In the genomic region with DNA sequence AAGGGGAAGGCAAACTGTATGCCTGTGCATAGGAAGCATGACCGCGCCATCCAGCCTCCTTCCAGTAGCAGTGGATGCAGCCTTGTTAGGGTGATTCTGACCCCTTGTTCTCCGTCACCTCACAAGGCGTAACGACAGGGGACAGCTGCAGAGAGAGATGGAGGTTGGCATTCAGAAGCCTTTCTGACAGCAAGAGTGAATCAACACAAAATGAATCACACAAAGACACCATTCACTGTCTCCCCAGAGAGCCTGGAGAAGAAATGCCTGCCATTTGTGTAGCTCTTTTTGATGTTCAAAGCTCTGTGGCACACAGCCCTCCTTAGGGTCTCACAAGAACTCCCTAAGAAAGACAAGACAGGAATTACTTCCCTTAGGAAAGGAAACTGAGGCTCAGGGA, we compare ENCODE assay signal across 20 cellular contexts.
A peak's percentile ranks its signal among the peaks of the same experiment; 100 is the strongest.
DNase-seq lines count a peak whose midpoint lies in the region; FAIRE-seq and TF ChIP-seq lines count a peak whose summit lies in the region.
"Had no signal": no experiment of that assay in that cellular context is flagged by ENCODE, and none has a peak within 500 bp of the region (broad histone marks: within the 10 kb centered on the region; RNA-seq: fewer than 3 reads in every experiment).

No MANE protein-coding gene starts in this region.

- H2BK15ac ChIP-seq in H1 (ENCODE audit: low read length) = no peak overlapping the region

- no peak overlapping the region for H4K8ac ChIP-seq in H1 (ENCODE audit: extremely low read depth, insufficient read depth, low read length)

- no peak overlapping the region for H3K14ac ChIP-seq in H1 (ENCODE audit: insufficient read length)

- no peaks in the 10 kb centered on the region for H3K23me2 ChIP-seq in H1 (ENCODE audit: low read depth, low read length)

- no peak overlapping the region for H3K4me2 ChIP-seq in H1 (ENCODE audit: insufficient read depth in 1 of 2, low read depth in 2 of 2, low read length in 2 of 2)

- H2BK120ac ChIP-seq in H1 (replicated peaks; ENCODE audit: low read depth, low read length) = no peak overlapping the region

- no peaks in the 10 kb centered on the region for H4K20me1 ChIP-seq in H1 (replicated peaks in 1 of 2; ENCODE audit: control insufficient read depth in 1 of 2, insufficient read depth in 2 of 2, low read length in 2 of 2)

- no peak overlapping the region; the same call in 1 of the 2 replicates for H2BK5ac ChIP-seq in H1 (ENCODE audit: low read depth, low read length)

- H3K4me3 ChIP-seq in H1 (ENCODE audit: extremely low read depth in 1 of 4, insufficient read depth in 2 of 4, low read depth in 3 of 4, low read length in 4 of 4) (no peak overlapping the region), transverse colon (no peak overlapping the region), tibial nerve (no peak overlapping the region)

- H3K23ac ChIP-seq in H1 (ENCODE audit: insufficient read length) = no peak overlapping the region

- TF ChIP-seq POLR2A in H1 (IDR thresholded peaks at IDR 0.05; ENCODE audit: control extremely low read depth in 1 of 2, low read depth in 2 of 2, low read length in 2 of 2) (no peak), transverse colon (IDR thresholded peaks at IDR 0.05) (no peak), tibial nerve (IDR thresholded peaks at IDR 0.05) (no peak)

- no peaks in the 10 kb centered on the region for H3K36me3 ChIP-seq in H1 (ENCODE audit: control insufficient read depth in 2 of 4, insufficient read depth in 4 of 4, low read length in 3 of 4)
- H3K36me3 ChIP-seq in transverse colon = no peaks in the 10 kb centered on the region
- no peaks in the 10 kb centered on the region for H3K36me3 ChIP-seq in tibial nerve

- TF ChIP-seq EP300 in H1 (IDR thresholded peaks at IDR 0.05; ENCODE audit: borderline replicate concordance in 1 of 2, low read depth in 2 of 2, low read length in 2 of 2) = no peak
- no peak for TF ChIP-seq EP300 in transverse colon (IDR thresholded peaks at IDR 0.05; ENCODE audit: low read depth)
- TF ChIP-seq EP300 in tibial nerve (IDR thresholded peaks at IDR 0.05) = no peak

- H4K5ac ChIP-seq in H1 (ENCODE audit: insufficient read length, low read depth, low read length) = no peak overlapping the region

- H3K4ac ChIP-seq in H1 (replicated peaks; ENCODE audit: insufficient read length, low read depth, low read length) = no peak overlapping the region

- no peak overlapping the region for H3K9ac ChIP-seq in H1 (replicated peaks in 1 of 4; ENCODE audit: extremely low read depth in 1 of 4, low read depth in 3 of 4, low read length in 3 of 4)

- TF ChIP-seq CTCF in H1 (IDR thresholded peaks at IDR 0.05; ENCODE audit: control extremely low read depth in 1 of 3, insufficient read depth in 1 of 3, low read depth in 1 of 3, low read length in 3 of 3) (no peak), nephron progenitor cell (IDR thresholded peaks at IDR 0.05) (no peak), transverse colon (IDR thresholded peaks at IDR 0.05) (no peak), tibial nerve (IDR thresholded peaks at IDR 0.05) (no peak)

- no peak for TF ChIP-seq RAD21 in H1 (IDR thresholded peaks at IDR 0.05 in 1 of 2, conservative IDR thresholded peaks at IDR 0.05 in 1 of 2; ENCODE audit: low read depth in 2 of 2, low read length in 2 of 2)

- H3K27me3 Mint-ChIP-seq in nephron progenitor cell (ENCODE audit: low read depth, poor library complexity) = peaks cover 3% of the 10 kb centered on the region

- H3K4me3 Mint-ChIP-seq in nephron progenitor cell = peak overlapping the region; percentile 23
- H3K4me3 Mint-ChIP-seq: activated naive CD4-positive, alpha-beta T cell treated with anti-CD3 and anti-CD28 coated beads for 36 hours; activated T-cell treated with anti-CD3 and anti-CD28 coated beads, Interleukin-2, amount 50 U/mL, for 72 hours; CD14-positive monocyte; natural killer cell; T-helper 17 cell had no signal

- no peak overlapping the region for H2BK12ac ChIP-seq in H1 (ENCODE audit: low read depth, low read length)

- POLR2A ChIA-PET in H1 (lab: Charles Lee; ENCODE audit: partially characterized antibody) = no interaction called here

- no peaks in the 10 kb centered on the region; a peak in 1 of 7 replicates for H3K4me1 ChIP-seq in H1 (replicated peaks in 1 of 4; ENCODE audit: control insufficient read depth in 3 of 4, insufficient read depth in 4 of 4, low read length in 3 of 4)
- H3K4me1 ChIP-seq in transverse colon = peaks cover 0 to 35% (median 24%) of the 10 kb centered on the region in 4 donors
- peaks cover 0 to 13% (median 0%) of the 10 kb centered on the region in 4 donors for H3K4me1 ChIP-seq in tibial nerve

- no peaks in the 10 kb centered on the region for H3K9me3 ChIP-seq in H1 (ENCODE audit: insufficient read depth in 2 of 2, low read depth in 1 of 2, low read length in 1 of 2)
- no peaks in the 10 kb centered on the region for H3K9me3 ChIP-seq in transverse colon
- no peaks in the 10 kb centered on the region for H3K9me3 ChIP-seq in tibial nerve

- in situ Hi-C loops in SK-MEL-5 (cut with HindIII; ENCODE audit: low pct_unique_long_range_greater_than_20kb, low sequenced_read_pairs) (no loop called here), transverse colon (cut with MboI; ENCODE audit: low pct_ligation_motif_present in 1 of 4, low pct_unique_long_range_greater_than_20kb in 1 of 4, low sequenced_read_pairs in 3 of 4) (no loop called here)

- H3K27ac Mint-ChIP-seq in nephron progenitor cell = peak overlapping the region; percentile 21
- H3K27ac Mint-ChIP-seq: activated naive CD4-positive, alpha-beta T cell treated with anti-CD3 and anti-CD28 coated beads for 36 hours; activated T-cell treated with anti-CD3 and anti-CD28 coated beads, Interleukin-2, amount 50 U/mL, for 72 hours; natural killer cell; T-helper 17 cell had no signal

- no peak overlapping the region for H4K91ac ChIP-seq in H1 (replicated peaks; ENCODE audit: insufficient read length, low read length)

- H2AK5ac ChIP-seq in H1 (ENCODE audit: low read depth, low read length) = no peak overlapping the region

- no peak overlapping the region for H2AFZ ChIP-seq in H1 (ENCODE audit: low read length)

- peaks cover 7% of the 10 kb centered on the region for H3K9me3 Mint-ChIP-seq in nephron progenitor cell
- H3K9me3 Mint-ChIP-seq: activated naive CD4-positive, alpha-beta T cell treated with anti-CD3 and anti-CD28 coated beads for 36 hours; activated T-cell treated with anti-CD3 and anti-CD28 coated beads, Interleukin-2, amount 50 U/mL, for 72 hours; natural killer cell had no signal

- CTCF ChIA-PET in H1 (lab: Charles Lee; ENCODE audit: partially characterized antibody) = no interaction called here

- H3K18ac ChIP-seq in H1 (ENCODE audit: extremely low read depth, low read length) = no peak overlapping the region

- H3K27ac ChIP-seq in H1 (ENCODE audit: low read depth, low read length) = no peak overlapping the region
- H3K27ac ChIP-seq in transverse colon = peak overlapping the region in 3 of 4 donors; percentile 9 to 52 (median 22)
- no peak overlapping the region for H3K27ac ChIP-seq in tibial nerve

- peak; percentile 40 for DNase-seq in SK-MEL-5 (ENCODE audit: low read depth, low spot score)
- no peak for DNase-seq in H1 (ENCODE audit: low read depth in 1 of 2, low spot score in 2 of 2)
- DNase-seq in nephron progenitor cell = no peak
- DNase-seq in transverse colon = no peak
- no peak for DNase-seq in NCI-H82 treated with DMSO at 0.1 percent for 48 hours (lab: John Stamatoyannopoulos, UW; ENCODE audit: unreplicated experiment)
- no peak for DNase-seq in tibial nerve (ENCODE audit: low spot score in 2 of 2)
- no peak for DNase-seq in NCI-H1436 treated with DMSO at 0.1 percent for 48 hours (lab: John Stamatoyannopoulos, UW)
- DNase-seq: activated CD4-positive, alpha-beta T cell treated with anti-CD3 and anti-CD28 coated beads for 48 hours; activated naive CD4-positive, alpha-beta T cell treated with anti-CD3 and anti-CD28 coated beads for 36 hours; activated T-cell treated with anti-CD3 and anti-CD28 coated beads, Interleukin-2, amount 50 U/mL, for 72 hours; KG1; natural killer cell; NCI-H146; stimulated activated CD8-positive, alpha-beta memory T cell treated with anti-CD3 and anti-CD28 coated beads, Interleukin-4, amount 100 ng/mL, for 48 hours; T-helper 17 cell had no signal

- peak; percentile 7 for FAIRE-seq in H1 (lab: Jason Lieb, UNC)
- FAIRE-seq: D721Med, GM12891, H54, RCC 7860 had no signal

- H3K27me3 ChIP-seq in H1 (replicated peaks in 1 of 4; ENCODE audit: control insufficient read depth in 3 of 4, extremely low read depth in 1 of 4, insufficient read depth in 3 of 4, low read length in 3 of 4) (no peaks in the 10 kb centered on the region), transverse colon (no peaks in the 10 kb centered on the region), tibial nerve (no peaks in the 10 kb centered on the region)

- H3K56ac ChIP-seq in H1 (replicated peaks; ENCODE audit: insufficient read length, low read depth, low read length) = no peak overlapping the region

- intact Hi-C loops in transverse colon (cut with DNase I; ENCODE audit: low total_unique reads) = no loop called here

- WGBS in H1 (ENCODE audit: extremely low coverage in 1 of 2, insufficient coverage in 1 of 2, insufficient read length in 1 of 2, insufficient replicate concordance in 2 of 2, low coverage in 1 of 2, low lambda C conversion rate in 2 of 2, missing lambda C conversion rate in 1 of 2), 2 experiments = 87% methylated on average over 5 of the region's 5 CpGs; no CpG with 5 or more reads in 1 of the 2 experiments
- 95% methylated on average over 5 of the region's 5 CpGs; no CpG with 5 or more reads in 1 of the 2 donors for WGBS in transverse colon (ENCODE audit: low coverage in 1 of 2), 2 donors
- WGBS in tibial nerve, 2 donors = 53 to 57% methylated on average over 3 to 5 of the region's 5 CpGs

- no peaks in the 10 kb centered on the region for H3K36me3 Mint-ChIP-seq in nephron progenitor cell (ENCODE audit: low read depth)
- H3K36me3 Mint-ChIP-seq: CD14-positive monocyte, natural killer cell had no signal

- H3K4me1 Mint-ChIP-seq in nephron progenitor cell = peaks cover 61% of the 10 kb centered on the region
- H3K4me1 Mint-ChIP-seq: natural killer cell, T-helper 17 cell had no signal

- H3K79me2 ChIP-seq in H1 (ENCODE audit: control insufficient read depth in 1 of 2, insufficient read depth in 2 of 2, low read length in 2 of 2) = no peaks in the 10 kb centered on the region

- H2BK20ac ChIP-seq in H1 (ENCODE audit: low read length) = no peak overlapping the region

- no peaks in the 10 kb centered on the region for H3K79me1 ChIP-seq in H1 (ENCODE audit: low read depth, low read length)

TF ChIP-seq in H1, 55 proteins besides CTCF, POLR2A, EP300 and RAD21 (continues in another document):
- no peak for TF ChIP-seq CREB1 (IDR thresholded peaks at IDR 0.05)
- no peak for TF ChIP-seq EZH2 (IDR thresholded peaks at IDR 0.05; ENCODE audit: low read depth, low read length, severe bottlenecking)
- no peak for TF ChIP-seq NRF1 (IDR thresholded peaks at IDR 0.05; ENCODE audit: low read depth, low read length)

Comparison
In these comparisons a context has a peak if more than half of its experiments do, and no peak if none do; other contexts are left out.
1. H3K27ac ChIP-seq: peak in transverse colon (3 of 4); none in H1 (single experiment) and tibial nerve (0 of 4).